Comparison of ENCODE assay signal across 12 cellular contexts in genomic region chr16:53090271-53090590, GRCh38. TPM values are rescaled to one million over a fixed set of nuclear protein-coding genes. Genes with fewer than 3 reads are reported as not detected.
DNase-seq lines count a peak whose midpoint lies in the region; ATAC-seq and TF ChIP-seq lines count a peak whose summit lies in the region.
"Had no signal": no experiment of that assay in that cellular context is flagged by ENCODE, and none has a peak within 500 bp of the region (broad histone marks: within the 10 kb centered on the region; RNA-seq: fewer than 3 reads in every experiment).

No MANE protein-coding gene starts in this region.

- H3K4me1 ChIP-seq in heart left ventricle (peaks cover 18 to 80% (median 69%) of the 10 kb centered on the region in 12 donors), duodenal mucosa (ENCODE audit: control insufficient read depth in 1 of 2, insufficient read depth in 2 of 2, low read length in 2 of 2) (peaks cover 57 to 58% of the 10 kb centered on the region in 2 donors), uterus (peaks cover 8 to 14% of the 10 kb centered on the region in 2 donors)

- DNase-seq in heart left ventricle = no peak
- no peak for DNase-seq in left ventricle myocardium superior
- DNase-seq in naive B cell = no peak
- DNase-seq in uterus = no peak
- DNase-seq in DMS79 treated with DMSO at 0.1 percent for 48 hours (lab: John Stamatoyannopoulos, UW) = no peak
- no peak for DNase-seq in DMS114 treated with DMSO at 0.1 percent for 48 hours (lab: John Stamatoyannopoulos, UW; ENCODE audit: unreplicated experiment)
- DNase-seq: NCI-H510A had no signal

- H3K4me1 Mint-ChIP-seq in naive B cell = peaks cover 62 to 76% (median 63%) of the 10 kb centered on the region in 3 donors

- H3K36me3 ChIP-seq in heart left ventricle = no peaks in the 10 kb centered on the region
- H3K36me3 ChIP-seq in duodenal mucosa (ENCODE audit: control insufficient read depth in 1 of 2, insufficient read depth in 2 of 2, low read length in 2 of 2) = no peaks in the 10 kb centered on the region
- no peaks in the 10 kb centered on the region for H3K36me3 ChIP-seq in uterus

- H3K4me3 ChIP-seq in heart left ventricle (peak overlapping the region in 3 of 12 donors; percentile 17 to 24 (median 18)), duodenal mucosa (ENCODE audit: low read depth in 1 of 2, low read length in 2 of 2) (no peak overlapping the region), uterus (no peak overlapping the region)

- intact Hi-C loops in heart left ventricle (cut with DNase I) (loop anchor here in 5 of 10 donors (2.0 to 5.0 kb wide), 5 partner anchors 23 to 42 kb away; no protein-coding TSS in a partner anchor), left ventricle myocardium superior (cut with micrococcal nuclease) (no loop called here), uterus (cut with DNase I; ENCODE audit: low total_unique reads) (no loop called here)

- 36 to 52% (median 41%) methylated on average over 5 of the region's 5 CpGs for WGBS in heart left ventricle, 4 donors

- peak overlapping the region; percentile 36 to 92 (median 86) for H3K27ac Mint-ChIP-seq in naive B cell
- H3K27ac Mint-ChIP-seq: activated naive CD8-positive, alpha-beta T cell treated with anti-CD3 and anti-CD28 coated beads, Interleukin-2, amount 50 U/mL, for 24 hours had no signal

- H3K27ac ChIP-seq in heart left ventricle = peak overlapping the region; percentile 76 to 95 (median 88)
- H3K27ac ChIP-seq in duodenal mucosa (ENCODE audit: low read depth, low read length) = peak overlapping the region; percentile 47
- H3K27ac ChIP-seq in uterus = peak overlapping the region; percentile 80 to 89
- H3K27ac ChIP-seq: VCaP had no signal

- H3K27me3 Mint-ChIP-seq in naive B cell = no peaks in the 10 kb centered on the region
- H3K27me3 Mint-ChIP-seq: activated naive CD8-positive, alpha-beta T cell treated with anti-CD3 and anti-CD28 coated beads, Interleukin-2, amount 50 U/mL, for 24 hours had no signal

- H3K27me3 ChIP-seq in heart left ventricle (no peaks in the 10 kb centered on the region), duodenal mucosa (ENCODE audit: control insufficient read depth in 1 of 2, insufficient read depth in 2 of 2, low read length in 2 of 2) (no peaks in the 10 kb centered on the region), uterus (no peaks in the 10 kb centered on the region)

- H3K4me3 Mint-ChIP-seq in naive B cell = peak overlapping the region; percentile 32 to 92 (median 78)
- H3K4me3 Mint-ChIP-seq: activated naive CD8-positive, alpha-beta T cell treated with anti-CD3 and anti-CD28 coated beads, Interleukin-2, amount 50 U/mL, for 24 hours had no signal

- H3K36me3 Mint-ChIP-seq in naive B cell = no peaks in the 10 kb centered on the region

- no peaks in the 10 kb centered on the region for H3K9me3 Mint-ChIP-seq in naive B cell
- H3K9me3 Mint-ChIP-seq: activated naive CD8-positive, alpha-beta T cell treated with anti-CD3 and anti-CD28 coated beads, Interleukin-2, amount 50 U/mL, for 24 hours had no signal

- no peak for TF ChIP-seq POLR2A in heart left ventricle (IDR thresholded peaks at IDR 0.05)
- no peak for TF ChIP-seq POLR2A in uterus (IDR thresholded peaks at IDR 0.05)

- no peak for ATAC-seq in heart left ventricle
- ATAC-seq in left ventricle myocardium superior = no peak
- ATAC-seq in naive B cell (ENCODE audit: low read depth in 2 of 2) = no peak
- no peak for ATAC-seq in HG03457 (IDR thresholded peaks at IDR 0.05; ENCODE audit: unreplicated experiment)
- ATAC-seq: activated naive CD8-positive, alpha-beta T cell treated with anti-CD3 and anti-CD28 coated beads, Interleukin-2, amount 50 U/mL, for 24 hours; stimulated activated naive CD8-positive, alpha-beta T cell treated with anti-CD3 and anti-CD28 coated beads, Interleukin-15, Interleukin-2, amounts not matched to agents 100 U/mL and 50 U/mL, for 24 hours had no signal

- no peaks in the 10 kb centered on the region for H3K9me3 ChIP-seq in heart left ventricle
- H3K9me3 ChIP-seq in duodenal mucosa (ENCODE audit: control insufficient read depth in 1 of 2, low read length in 2 of 2) = no peaks in the 10 kb centered on the region
- H3K9me3 ChIP-seq in uterus = no peaks in the 10 kb centered on the region

- TF ChIP-seq CTCF in heart left ventricle (IDR thresholded peaks at IDR 0.05) (no peak), uterus (IDR thresholded peaks at IDR 0.05) (no peak)

- no peak overlapping the region for H3K9ac ChIP-seq in duodenal mucosa (ENCODE audit: low read depth in 1 of 2, low read length in 2 of 2)

RNA-seq across cellular contexts. Expression of gene CHD9, which starts 35.4 kb away (rescaled TPM):
- total RNA-seq in heart left ventricle = 10 to 100 TPM; 37.9 to 56.2 (median 44.1) TPM
- polyA plus RNA-seq in heart left ventricle = 10 to 100 TPM; 11.8 to 13.1 TPM
- 36.4 TPM for total RNA-seq in left ventricle myocardium superior
- 100 to 1,000 TPM; 102 to 181 (median 115) TPM for polyA plus RNA-seq in naive B cell (ENCODE audit: low read depth in 6 of 6)
- 100 to 1,000 TPM in 3 of 4 donors, 10 to 100 TPM in 1; 46.9 to 174 (median 133) TPM for total RNA-seq in uterus

RNA-seq across cellular contexts. Expression of gene CHD9NB, which starts 37.5 kb away (rescaled TPM):
- total RNA-seq in heart left ventricle (1 to 10 TPM in 1 of 9 donors, under 1 TPM in 7, not detected in 1; 0.39 to 2.3 (median 0.65) TPM), left ventricle myocardium superior (0.97 TPM), uterus (1 to 10 TPM in 3 of 4 donors, not detected in 1; 1.2 to 4.3 (median 4.1) TPM)
- polyA plus RNA-seq in heart left ventricle (under 1 TPM; 0.21 to 0.76 TPM), naive B cell (ENCODE audit: low read depth in 6 of 6) (under 1 TPM in 1 of 6 donors, not detected in 5; 0.16 TPM)
